8 cellular contexts compared by ENCODE assay signal in the genomic region with DNA sequence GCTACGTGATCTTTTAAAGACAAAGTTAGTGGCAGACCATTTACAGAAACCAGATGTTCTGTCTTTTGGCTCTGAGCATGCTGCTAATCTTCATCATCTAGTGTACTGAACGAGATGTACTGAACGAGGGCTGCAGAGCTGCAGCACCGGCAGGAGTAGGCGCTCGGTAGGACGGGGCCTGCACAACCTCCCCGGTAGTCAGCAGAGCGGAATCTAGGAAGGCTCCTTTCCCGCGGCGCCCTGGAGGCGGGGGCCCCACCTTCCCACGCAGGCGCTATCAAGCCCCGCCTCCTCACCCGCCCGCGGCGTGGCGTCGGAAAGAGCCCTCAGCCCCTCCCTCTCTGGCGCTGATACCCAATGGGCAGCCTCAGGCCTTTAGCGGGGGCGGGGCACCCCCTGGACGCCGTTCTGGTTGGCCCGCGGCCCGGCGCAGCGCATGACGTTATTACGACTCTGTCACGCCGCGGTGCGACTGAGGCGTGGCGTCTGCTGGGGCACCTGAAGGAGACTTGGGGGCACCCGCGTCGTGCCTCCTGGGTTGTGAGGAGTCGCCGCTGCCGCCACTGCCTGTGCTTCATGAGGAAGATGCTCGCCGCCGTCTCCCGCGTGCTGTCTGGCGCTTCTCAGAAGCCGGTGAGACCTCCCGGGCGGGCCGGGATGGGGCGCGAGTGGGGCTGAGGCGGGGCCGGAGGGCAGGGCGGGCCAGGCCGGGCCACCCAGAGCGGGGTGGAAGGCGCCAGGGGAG. TPM values are rescaled to one million over a fixed set of nuclear protein-coding genes. Genes with fewer than 3 reads are reported as not detected.
DNase-seq lines count a peak whose midpoint lies in the region; ATAC-seq and TF ChIP-seq lines count a peak whose summit lies in the region.

Gene PDHA1 (plus strand): TSS at position 466 of the 745 bp plus-strand sequence. CDS start 111 bp downstream, at position 577.

- no peak for TF ChIP-seq EP300 in transverse colon (IDR thresholded peaks at IDR 0.05; ENCODE audit: low read depth)

- H3K27me3 ChIP-seq in adipocyte (replicated peaks; ENCODE audit: control insufficient read depth, insufficient read depth, low read length) (no peaks in the 10 kb centered on the region), trophoblast cell (ENCODE audit: insufficient read depth, low read length) (no peaks in the 10 kb centered on the region), transverse colon (no peaks in the 10 kb centered on the region)

- peak within 1 kb of the TSS; percentile 66 for H2BK12ac ChIP-seq in trophoblast cell (ENCODE audit: low read length)

- H2AFZ ChIP-seq in trophoblast cell (ENCODE audit: insufficient read depth, low read length, poor library complexity), result peak within 1 kb of the TSS; percentile 90

- H3K4me2 ChIP-seq in trophoblast cell (ENCODE audit: low read length), result peak within 1 kb of the TSS; percentile 78

- ATAC-seq in HG02798 (IDR thresholded peaks at IDR 0.05; ENCODE audit: poor library complexity, unreplicated experiment) (peak; percentile 99), Right ventricle myocardium superior (ENCODE audit: poor library complexity) (peak; percentile 97)

- no CpG with 5 or more reads among the region's 64 CpGs for WGBS in trophoblast cell (ENCODE audit: extremely low coverage, insufficient coverage, insufficient read length)
- 41% methylated on average over 39 of the region's 64 CpGs; no CpG with 5 or more reads in 1 of the 2 donors for WGBS in transverse colon (ENCODE audit: low coverage in 1 of 2), 2 donors

- peaks cover 6% of the 10 kb centered on the region for H3K79me1 ChIP-seq in trophoblast cell (ENCODE audit: low read length)

- DNase-seq in NCI-H1436 (lab: John Stamatoyannopoulos, UW), result peak; percentile 86
- DNase-seq in T follicular helper cell (ENCODE audit: low read depth), result peak; percentile 88
- peak; percentile 95 for DNase-seq in adipocyte (ENCODE audit: low read depth)
- DNase-seq in Right ventricle myocardium superior, result peak; percentile 96
- peak; percentile 93 to 94 for DNase-seq in trophoblast cell
- DNase-seq in transverse colon, result peak; percentile 95

- TF ChIP-seq CTCF in GM12875 (IDR thresholded peaks at IDR 0.05; ENCODE audit: borderline replicate concordance, insufficient read depth, low read depth, low read length) (no peak), transverse colon (IDR thresholded peaks at IDR 0.05) (no peak)

- H2AK5ac ChIP-seq in trophoblast cell (ENCODE audit: low read length), result peak within 1 kb of the TSS; percentile 86

- H4K91ac ChIP-seq in trophoblast cell (ENCODE audit: low read depth, low read length), result peak within 1 kb of the TSS; percentile 55

- peak within 1 kb of the TSS; percentile 64 for H3K18ac ChIP-seq in trophoblast cell (ENCODE audit: low read length)

- H3K9ac ChIP-seq in adipocyte (ENCODE audit: low read length) (peak within 1 kb of the TSS; percentile 91), trophoblast cell (ENCODE audit: low read length) (peak within 1 kb of the TSS; percentile 72)

- H3K27ac ChIP-seq in trophoblast cell (ENCODE audit: low read depth, low read length) (no peak within 1 kb of the TSS), transverse colon (peak within 1 kb of the TSS; percentile 85 to 97 (median 94))

- peak within 1 kb of the TSS; percentile 31 for H2BK120ac ChIP-seq in trophoblast cell (ENCODE audit: insufficient read depth, low read length, poor library complexity)

- no peaks in the 10 kb centered on the region for H3K9me3 ChIP-seq in adipocyte (ENCODE audit: control insufficient read depth, low read length)
- no peaks in the 10 kb centered on the region for H3K9me3 ChIP-seq in trophoblast cell (ENCODE audit: insufficient read depth, low read depth, low read length)
- H3K9me3 ChIP-seq in transverse colon, result no peaks in the 10 kb centered on the region

- no peak within 1 kb of the TSS for H3K23ac ChIP-seq in trophoblast cell (ENCODE audit: low read length)

- peak within 1 kb of the TSS; percentile 89 for H4K8ac ChIP-seq in trophoblast cell (ENCODE audit: low read depth, low read length)

- peak within 1 kb of the TSS; percentile 77 for H2BK5ac ChIP-seq in trophoblast cell (ENCODE audit: low read depth, low read length, poor library complexity)

- H3K36me3 ChIP-seq in adipocyte (ENCODE audit: control insufficient read depth, insufficient read depth, low read length, severe bottlenecking) (no peaks in the 10 kb centered on the region), trophoblast cell (ENCODE audit: control insufficient read depth in 1 of 2, insufficient read depth in 2 of 2, low read length in 2 of 2) (no peaks in the 10 kb centered on the region), transverse colon (no peaks in the 10 kb centered on the region)

- TF ChIP-seq POLR2A in transverse colon (IDR thresholded peaks at IDR 0.05), result peak; percentile 86

- peak within 1 kb of the TSS; percentile 90 for H4K12ac ChIP-seq in trophoblast cell (ENCODE audit: low read depth, low read length)

- H3K4ac ChIP-seq in trophoblast cell (ENCODE audit: low read depth, low read length), result peak within 1 kb of the TSS; percentile 97

- H3K14ac ChIP-seq in trophoblast cell (ENCODE audit: low read length), result peak within 1 kb of the TSS; percentile 60

- H3K79me2 ChIP-seq in trophoblast cell (ENCODE audit: control insufficient read depth, insufficient read depth, low read length, poor library complexity), result peaks cover 7% of the 10 kb centered on the region

- H3K4me1 ChIP-seq in adipocyte (ENCODE audit: control insufficient read depth, insufficient read depth, low read length) (peaks cover 23% of the 10 kb centered on the region), trophoblast cell (ENCODE audit: control insufficient read depth in 1 of 2, insufficient read depth in 2 of 2, low read length in 2 of 2) (peaks cover 0 to 4% of the 10 kb centered on the region in 2 experiments), transverse colon (peaks cover 0 to 22% (median 5%) of the 10 kb centered on the region in 4 donors)

- peak within 1 kb of the TSS; percentile 71 for H3K4me3 ChIP-seq in GM12875 (ENCODE audit: low read depth, low read length)
- H3K4me3 ChIP-seq in adipocyte (ENCODE audit: low read length), result peak within 1 kb of the TSS; percentile 86
- H3K4me3 ChIP-seq in trophoblast cell (ENCODE audit: low read depth, low read length), result peak within 1 kb of the TSS; percentile 91
- H3K4me3 ChIP-seq in transverse colon, result peak within 1 kb of the TSS; percentile 45 to 79 (median 62)

- in situ Hi-C loops in transverse colon (cut with MboI; ENCODE audit: low pct_ligation_motif_present in 1 of 4, low pct_unique_long_range_greater_than_20kb in 1 of 4, low sequenced_read_pairs in 3 of 4), result loop anchor here in 3 of 4 donors (25.0 kb wide), 5 partner anchors 306 to 1606 kb away; partner anchors contain the start of genes PHKA2 (in 1 of the 3) and SCML1 (in 1 of the 3)

- intact Hi-C loops in Right ventricle myocardium superior (cut with DNase I), result no loop called here
- intact Hi-C loops in transverse colon (cut with DNase I; ENCODE audit: low total_unique reads), result loop anchor here (5.0 kb wide), 1 partner anchor 466 kb away; no protein-coding TSS in a partner anchor

RNA-seq across cellular contexts. Expression of gene PDHA1, which starts in this region (rescaled TPM):
- total RNA-seq in Right ventricle myocardium superior (1,310 TPM), transverse colon (100 to 1,000 TPM in 3 of 4 donors, 10 to 100 TPM in 1; 77.4 to 264 (median 189) TPM)
- polyA plus RNA-seq in trophoblast cell (2013), result 83.7 and 85.5 TPM in 2 replicates
